In the genomic region with DNA sequence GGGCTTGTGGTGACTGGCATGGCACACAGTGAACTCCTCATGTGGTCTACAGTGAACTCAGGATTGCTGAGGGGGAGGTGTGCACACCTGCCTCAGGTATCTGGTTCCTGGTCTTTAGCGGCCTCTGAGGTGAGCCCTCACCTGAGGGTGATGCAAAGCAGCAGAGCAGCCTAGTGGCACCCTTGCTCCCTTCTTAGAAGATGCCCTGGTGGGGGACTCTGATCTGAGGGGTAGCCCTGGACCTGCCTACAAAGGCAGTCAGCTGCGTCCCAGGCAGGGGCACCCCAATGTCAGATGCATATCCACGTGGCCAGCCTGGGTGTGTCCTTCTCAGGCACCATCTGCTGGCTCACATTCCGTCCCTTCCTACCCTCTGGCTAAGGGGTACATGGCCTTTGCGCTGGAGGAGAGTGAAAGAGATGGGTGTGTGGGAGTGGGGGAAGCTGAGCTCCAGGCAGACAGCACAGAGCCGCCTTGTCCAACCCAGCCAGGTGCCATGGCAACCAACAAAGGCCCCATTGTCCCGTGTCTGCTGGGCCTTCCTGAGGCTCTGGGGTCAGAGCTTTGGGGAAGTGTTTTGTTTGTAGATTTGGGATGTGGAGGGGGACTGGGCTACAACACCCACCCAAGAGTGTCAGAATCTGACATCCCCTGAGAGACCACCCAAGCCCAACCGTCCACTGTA, we compare ENCODE assay signal across 14 cellular contexts. TPM values are rescaled to one million over a fixed set of nuclear protein-coding genes. Genes with fewer than 3 reads are reported as not detected.
DNase-seq lines count a peak whose midpoint lies in the region; ATAC-seq and TF ChIP-seq lines count a peak whose summit lies in the region.
"Had no signal": no experiment of that assay in that cellular context is flagged by ENCODE, and none has a peak within 500 bp of the region (broad histone marks: within the 10 kb centered on the region; RNA-seq: fewer than 3 reads in every experiment).

No MANE protein-coding gene starts in this region.

- no peaks in the 10 kb centered on the region for H3K36me3 ChIP-seq in H7 (replicated peaks; ENCODE audit: control insufficient read depth, insufficient read depth, low read length)

- no peak for TF ChIP-seq CTCF in HFFc6 (IDR thresholded peaks at IDR 0.05)

- peaks cover 15% of the 10 kb centered on the region for H3K27me3 Mint-ChIP-seq in HFFc6 (ENCODE audit: insufficient read depth)
- no peaks in the 10 kb centered on the region for H3K27me3 Mint-ChIP-seq in activated T-cell treated with anti-CD3 and anti-CD28 coated beads, Interleukin-2, amount 50 U/mL, for 4 hours (ENCODE audit: low read depth)
- H3K27me3 Mint-ChIP-seq: memory B cell had no signal

- DNase-seq in H7 = peak; percentile 75
- peak; percentile 95 for DNase-seq in NCI-H526 treated with DMSO at 0.1 percent for 48 hours (lab: John Stamatoyannopoulos, UW)
- peak; percentile 94 for DNase-seq in foreskin melanocyte
- peak; percentile 97 for DNase-seq in pons (ENCODE audit: low spot score)
- DNase-seq in stimulated activated effector memory CD8-positive, alpha-beta T cell treated with anti-CD3 and anti-CD28 coated beads, Interleukin-12 subunit alpha, Interleukin-12 subunit beta, amount 100 ng/mL, for 72 hours (ENCODE audit: low spot score in 2 of 2) = no peak
- no peak for DNase-seq in HFFc6
- DNase-seq in stimulated activated CD4-positive, alpha-beta T cell treated with anti-CD3 and anti-CD28 coated beads, Interleukin-2, amount 100 ng/mL, for 24 hours = no peak
- DNase-seq in activated T-cell treated with anti-CD3 and anti-CD28 coated beads, Interleukin-2, amount 50 U/mL, for 4 hours = no peak
- DNase-seq: activated CD4-positive, CD25-positive, alpha-beta regulatory T cell; NCI-H1417 treated with DMSO at 0.1 percent for 48 hours had no signal

- no peak overlapping the region for H3K4me3 Mint-ChIP-seq in stimulated activated effector memory CD8-positive, alpha-beta T cell treated with anti-CD3 and anti-CD28 coated beads, Interleukin-12 subunit alpha, Interleukin-12 subunit beta, amount 100 ng/mL, for 72 hours
- H3K4me3 Mint-ChIP-seq in HFFc6 = no peak overlapping the region
- no peak overlapping the region for H3K4me3 Mint-ChIP-seq in activated T-cell treated with anti-CD3 and anti-CD28 coated beads, Interleukin-2, amount 50 U/mL, for 4 hours
- H3K4me3 Mint-ChIP-seq: CD14-positive monocyte, memory B cell had no signal

- H3K4me1 Mint-ChIP-seq in stimulated activated effector memory CD8-positive, alpha-beta T cell treated with anti-CD3 and anti-CD28 coated beads, Interleukin-12 subunit alpha, Interleukin-12 subunit beta, amount 100 ng/mL, for 72 hours = peaks cover 14% of the 10 kb centered on the region
- peaks cover 6% of the 10 kb centered on the region for H3K4me1 Mint-ChIP-seq in HFFc6 (ENCODE audit: low read depth)
- peaks cover 17% of the 10 kb centered on the region for H3K4me1 Mint-ChIP-seq in activated T-cell treated with anti-CD3 and anti-CD28 coated beads, Interleukin-2, amount 50 U/mL, for 4 hours (ENCODE audit: low read depth)

- no peak overlapping the region for H3K27ac Mint-ChIP-seq in stimulated activated effector memory CD8-positive, alpha-beta T cell treated with anti-CD3 and anti-CD28 coated beads, Interleukin-12 subunit alpha, Interleukin-12 subunit beta, amount 100 ng/mL, for 72 hours
- no peak overlapping the region for H3K27ac Mint-ChIP-seq in HFFc6
- H3K27ac Mint-ChIP-seq: activated T-helper 2 cell treated with anti-CD3 and anti-CD28 coated beads, Interferon-gamma antibody, Interleukin-2, Interleukin-4, amounts not matched to agents 10 μg/mL and 5 μg/mL and 100 μg/mL, durations not matched to agents 14 hours and 24 hours and 36 hours; memory B cell had no signal

- no peaks in the 10 kb centered on the region for H3K36me3 Mint-ChIP-seq in stimulated activated effector memory CD8-positive, alpha-beta T cell treated with anti-CD3 and anti-CD28 coated beads, Interleukin-12 subunit alpha, Interleukin-12 subunit beta, amount 100 ng/mL, for 72 hours
- H3K36me3 Mint-ChIP-seq in HFFc6 (ENCODE audit: low read depth) = no peaks in the 10 kb centered on the region
- peaks cover 9% of the 10 kb centered on the region for H3K36me3 Mint-ChIP-seq in activated T-cell treated with anti-CD3 and anti-CD28 coated beads, Interleukin-2, amount 50 U/mL, for 4 hours (ENCODE audit: insufficient read depth)
- H3K36me3 Mint-ChIP-seq: CD14-positive monocyte had no signal

- no peak overlapping the region for H3K4me3 ChIP-seq in H7 (ENCODE audit: insufficient read depth, low read depth, low read length)
- H3K4me3 ChIP-seq: smooth muscle cell had no signal

- H3K27me3 ChIP-seq in H7 (ENCODE audit: control insufficient read depth, insufficient read depth, low read length) = peaks cover 15% of the 10 kb centered on the region; the same call in 1 of the 2 replicates

- H3K9me3 Mint-ChIP-seq in stimulated activated effector memory CD8-positive, alpha-beta T cell treated with anti-CD3 and anti-CD28 coated beads, Interleukin-12 subunit alpha, Interleukin-12 subunit beta, amount 100 ng/mL, for 72 hours = no peaks in the 10 kb centered on the region
- H3K9me3 Mint-ChIP-seq in HFFc6 = no peaks in the 10 kb centered on the region
- no peaks in the 10 kb centered on the region for H3K9me3 Mint-ChIP-seq in activated T-cell treated with anti-CD3 and anti-CD28 coated beads, Interleukin-2, amount 50 U/mL, for 4 hours
- H3K9me3 Mint-ChIP-seq: activated T-helper 2 cell treated with anti-CD3 and anti-CD28 coated beads, Interferon-gamma antibody, Interleukin-2, Interleukin-4, amounts not matched to agents 10 μg/mL and 5 μg/mL and 100 μg/mL, durations not matched to agents 14 hours and 24 hours and 36 hours; memory B cell had no signal

- no peak for ATAC-seq in stimulated activated effector memory CD8-positive, alpha-beta T cell treated with anti-CD3 and anti-CD28 coated beads, Interleukin-12 subunit alpha, Interleukin-12 subunit beta, amount 100 ng/mL, for 72 hours
- no peak for ATAC-seq in activated T-cell treated with anti-CD3 and anti-CD28 coated beads, Interleukin-2, amount 50 U/mL, for 4 hours

RNA-seq across cellular contexts. Expression of gene PLEKHB1, which starts 5.8 kb away (rescaled TPM):
- total RNA-seq in H7 (2014; rRNA removed; shearing (Covaris generic)) = 2.3 and 5.8 TPM in 2 replicates
- 1 to 10 TPM in 2 of 6 experiments, under 1 TPM in 4; 0.23 to 1.6 (median 0.48) TPM for total RNA-seq in HFFc6 (2021; fragmentation: NEBNext Ultra II Directional; extraction: Animal tissue kit (Norgen Biotek cat#: 25700))
- 1 to 10 TPM; 3.1 to 3.7 (median 3.4) TPM for total RNA-seq in activated T-cell treated with anti-CD3 and anti-CD28 coated beads, Interleukin-2, amount 50 U/mL, for 4 hours

RNA-seq across cellular contexts. Expression of gene FAM168A, which starts 54.3 kb away (rescaled TPM):
- 13.1 and 14.3 TPM in 2 replicates for total RNA-seq in H7 (2014; rRNA removed; shearing (Covaris generic))
- total RNA-seq in HFFc6 (2021; fragmentation: NEBNext Ultra II Directional; extraction: Animal tissue kit (Norgen Biotek cat#: 25700)) = 10 to 100 TPM; 32.6 to 40.1 (median 38.8) TPM
- total RNA-seq in activated T-cell treated with anti-CD3 and anti-CD28 coated beads, Interleukin-2, amount 50 U/mL, for 4 hours = 1 to 10 TPM; 7.2 to 8.7 (median 8.3) TPM

Comparison
In these comparisons a context has a peak if more than half of its experiments do, and no peak if none do; other contexts are left out.
1. DNase-seq: peak in H7 (single experiment), NCI-H526 treated with DMSO at 0.1 percent for 48 hours (single experiment), foreskin melanocyte (single experiment) and pons (single experiment); none in stimulated activated effector memory CD8-positive, alpha-beta T cell treated with anti-CD3 and anti-CD28 coated beads, Interleukin-12 subunit alpha, Interleukin-12 subunit beta, amount 100 ng/mL, for 72 hours (0 of 2), HFFc6 (single experiment), stimulated activated CD4-positive, alpha-beta T cell treated with anti-CD3 and anti-CD28 coated beads, Interleukin-2, amount 100 ng/mL, for 24 hours (0 of 2) and activated T-cell treated with anti-CD3 and anti-CD28 coated beads, Interleukin-2, amount 50 U/mL, for 4 hours (single experiment).